Comparison of ENCODE assay signal across 10 cellular contexts in genomic region chr7:94300176-94300835, GRCh38.
DNase-seq lines count a peak whose midpoint lies in the region; ATAC-seq and TF ChIP-seq lines count a peak whose summit lies in the region.
"Had no signal": no experiment of that assay in that cellular context is flagged by ENCODE, and none has a peak within 500 bp of the region (broad histone marks: within the 10 kb centered on the region; RNA-seq: fewer than 3 reads in every experiment).

No MANE protein-coding gene starts in this region.

- H3K36me3 ChIP-seq in breast epithelium: no peaks in the 10 kb centered on the region
- no peaks in the 10 kb centered on the region for H3K36me3 ChIP-seq in neuron (ENCODE audit: insufficient read depth, low read length)
- H3K36me3 ChIP-seq: pancreas had no signal

- intact Hi-C loops in right cardiac atrium (cut with DNase I) (no loop called here), cardiac septum (cut with DNase I) (no loop called here), breast epithelium (cut with DNase I; ENCODE audit: low total_unique reads) (no loop called here)

- H3K4me3 ChIP-seq in right cardiac atrium (ENCODE audit: low read length): no peak overlapping the region
- H3K4me3 ChIP-seq in breast epithelium: no peak overlapping the region
- no peak overlapping the region for H3K4me3 ChIP-seq in neuron (ENCODE audit: low read length)
- H3K4me3 ChIP-seq: pancreas had no signal

- H2AFZ ChIP-seq in neuron (ENCODE audit: low read depth, low read length): peak overlapping the region; percentile 50

- no peaks in the 10 kb centered on the region for H3K27me3 ChIP-seq in right cardiac atrium (ENCODE audit: control insufficient read depth, insufficient read depth)
- H3K27me3 ChIP-seq in breast epithelium: no peaks in the 10 kb centered on the region
- H3K27me3 ChIP-seq in neuron (ENCODE audit: insufficient read depth, low read length): no peaks in the 10 kb centered on the region
- H3K27me3 ChIP-seq: pancreas had no signal

- ATAC-seq in right cardiac atrium (no peak), GM18519 (IDR thresholded peaks at IDR 0.05; ENCODE audit: low FRiP score, unreplicated experiment) (no peak), HG03045 (IDR thresholded peaks at IDR 0.05; ENCODE audit: unreplicated experiment) (no peak)

- no peaks in the 10 kb centered on the region for H3K4me1 ChIP-seq in right cardiac atrium (ENCODE audit: control insufficient read depth, insufficient read depth, low read length)
- H3K4me1 ChIP-seq in breast epithelium: no peaks in the 10 kb centered on the region
- peaks cover 39% of the 10 kb centered on the region for H3K4me1 ChIP-seq in neuron (ENCODE audit: insufficient read depth, low read length)

- no peak for TF ChIP-seq CTCF in breast epithelium (IDR thresholded peaks at IDR 0.05)

- DNase-seq in right cardiac atrium (no peak), cardiac septum (ENCODE audit: low spot score) (no peak), breast epithelium (ENCODE audit: low spot score in 2 of 2) (no peak), AG08395 (ENCODE audit: low spot score) (no peak)
- no peak for DNase-seq in stimulated activated naive CD4-positive, alpha-beta T cell treated with Interleukin-2 at 50 U/mL for 16 hours (lab: John Stamatoyannopoulos, UW)
- DNase-seq: NCI-H526 treated with DMSO at 0.1 percent for 48 hours had no signal

- WGBS in right cardiac atrium: 73% methylated on average over 8 of the region's 8 CpGs

- H3K9me3 ChIP-seq in right cardiac atrium (ENCODE audit: control insufficient read depth, low read length) (no peaks in the 10 kb centered on the region), breast epithelium (no peaks in the 10 kb centered on the region), neuron (ENCODE audit: low read length) (no peaks in the 10 kb centered on the region)
- H3K9me3 ChIP-seq: pancreas had no signal

- TF ChIP-seq POLR2A in breast epithelium (IDR thresholded peaks at IDR 0.05): no peak

- H3K27ac ChIP-seq in right cardiac atrium (ENCODE audit: low read length) (peak overlapping the region; percentile 76), breast epithelium (peak overlapping the region; percentile 52 to 65)
